Comparison of ENCODE assay signal across 19 cellular contexts in the genomic region with DNA sequence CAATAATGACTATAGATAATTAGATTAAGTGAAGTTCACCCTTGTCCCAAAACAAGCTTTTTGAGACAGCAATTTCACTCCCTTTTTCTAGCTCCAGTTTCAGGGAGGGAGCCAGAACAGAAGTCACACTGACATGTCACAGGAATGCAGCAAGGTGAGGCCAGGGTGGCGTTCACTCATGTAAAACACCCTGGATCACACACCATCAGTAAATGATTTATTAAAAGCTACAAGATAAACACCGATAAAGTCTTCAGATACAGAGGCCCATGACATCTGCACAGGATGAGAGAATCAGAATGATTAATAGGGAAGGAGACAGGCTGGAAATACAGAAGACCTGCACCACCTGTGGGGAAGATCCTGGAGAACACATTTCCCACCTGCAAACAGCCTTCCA.
DNase-seq lines count a peak whose midpoint lies in the region; ATAC-seq, FAIRE-seq and TF ChIP-seq lines count a peak whose summit lies in the region.
"Had no signal": no experiment of that assay in that cellular context is flagged by ENCODE, and none has a peak within 500 bp of the region (broad histone marks: within the 10 kb centered on the region; RNA-seq: fewer than 3 reads in every experiment).

No MANE protein-coding gene starts in this region.

- no peaks in the 10 kb centered on the region for H4K20me1 ChIP-seq in hepatocyte (ENCODE audit: insufficient read depth, poor library complexity, severe bottlenecking)

- TF ChIP-seq CTCF in hepatocyte (IDR thresholded peaks at IDR 0.05; ENCODE audit: poor library complexity): no peak
- TF ChIP-seq CTCF in right lobe of liver (IDR thresholded peaks at IDR 0.05): no peak
- TF ChIP-seq CTCF in left lung (IDR thresholded peaks at IDR 0.05): no peak

- H3K27me3 ChIP-seq in hepatocyte: no peaks in the 10 kb centered on the region
- H3K27me3 ChIP-seq in right lobe of liver: no peaks in the 10 kb centered on the region
- H3K27me3 ChIP-seq in small intestine (ENCODE audit: control insufficient read depth in 2 of 2, insufficient read depth in 2 of 2, low read length in 2 of 2): no peaks in the 10 kb centered on the region
- no peaks in the 10 kb centered on the region for H3K27me3 ChIP-seq in left lung
- H3K27me3 ChIP-seq in H7 (ENCODE audit: control insufficient read depth, insufficient read depth, low read length): no peaks in the 10 kb centered on the region; the same call in 1 of the 2 replicates

- H3K27ac ChIP-seq in hepatocyte (peak overlapping the region; percentile 88), right lobe of liver (peak overlapping the region; percentile 17 to 67 (median 35)), small intestine (ENCODE audit: low read depth in 1 of 2, low read length in 1 of 2) (no peak overlapping the region), left lung (no peak overlapping the region)
- H3K27ac ChIP-seq: 22Rv1, GM23248 had no signal

- H2AFZ ChIP-seq in hepatocyte: no peak overlapping the region
- H2AFZ ChIP-seq: GM23248 had no signal

- TF ChIP-seq POLR2A in right lobe of liver (IDR thresholded peaks at IDR 0.05): no peak

- H3K36me3 ChIP-seq in hepatocyte (replicated peaks; ENCODE audit: insufficient read depth, low read depth) (no peaks in the 10 kb centered on the region), right lobe of liver (no peaks in the 10 kb centered on the region), small intestine (ENCODE audit: control insufficient read depth in 2 of 2, insufficient read depth in 2 of 2, low read length in 2 of 2) (no peaks in the 10 kb centered on the region), left lung (no peaks in the 10 kb centered on the region), H7 (replicated peaks; ENCODE audit: control insufficient read depth, insufficient read depth, low read length) (no peaks in the 10 kb centered on the region)

- intact Hi-C loops in right lobe of liver (cut with DNase I) (no loop called here), left lung (cut with DNase I) (no loop called here)

- 68% methylated on average over 2 of the region's 2 CpGs for WGBS in hepatocyte (ENCODE audit: low lambda C conversion rate, missing lambda C conversion rate)
- WGBS in right lobe of liver (ENCODE audit: insufficient coverage, low coverage, low lambda C conversion rate, missing lambda C conversion rate): 32% methylated on average over 2 of the region's 2 CpGs
- WGBS in small intestine, 3 donors: 11 to 58% (median 38%) methylated on average over 2 of the region's 2 CpGs

- DNase-seq in DMS53 (lab: John Stamatoyannopoulos, UW): peak; percentile 4
- DNase-seq in DMS53 treated with DMSO at 0.1 percent for 48 hours (lab: John Stamatoyannopoulos, UW; ENCODE audit: unreplicated experiment): no peak
- DNase-seq in hepatocyte (ENCODE audit: low spot score): peak; percentile 58
- peak in 1 of 3 donors; percentile 51 for DNase-seq in right lobe of liver
- DNase-seq in small intestine: peak; percentile 63
- no peak for DNase-seq in NCI-H187 treated with DMSO at 0.1 percent for 48 hours (lab: John Stamatoyannopoulos, UW)
- DNase-seq in left lung: no peak
- no peak for DNase-seq in H7
- DNase-seq: GM23248, KBM-7, NCI-H1694 treated with DMSO at 0.1 percent for 48 hours, NCI-H2227 treated with DMSO at 0.1 percent for 48 hours, NCI-H524 treated with DMSO at 0.1 percent for 48 hours, RPMI8226, SHP77 treated with DMSO at 0.1 percent for 48 hours had no signal

- no peak for FAIRE-seq in small intestine (lab: Jason Lieb, UNC)
- FAIRE-seq: GM12891, GM19239 had no signal

- peak; percentile 42 to 55 (median 44) for ATAC-seq in right lobe of liver
- no peak for ATAC-seq in left lung
- ATAC-seq: HCT116 had no signal

- H3K79me2 ChIP-seq in hepatocyte: no peaks in the 10 kb centered on the region

- H3K9me3 ChIP-seq in hepatocyte (ENCODE audit: low read depth): no peaks in the 10 kb centered on the region
- H3K9me3 ChIP-seq in right lobe of liver: no peaks in the 10 kb centered on the region
- no peaks in the 10 kb centered on the region for H3K9me3 ChIP-seq in small intestine (ENCODE audit: control insufficient read depth, low read depth)
- H3K9me3 ChIP-seq in left lung: no peaks in the 10 kb centered on the region

- no peaks in the 10 kb centered on the region for H3K9me2 ChIP-seq in hepatocyte (replicated peaks; ENCODE audit: insufficient read depth)

- peak overlapping the region; percentile 54 for H3K4me2 ChIP-seq in hepatocyte

- peaks cover 21% of the 10 kb centered on the region for H3K4me1 ChIP-seq in hepatocyte (ENCODE audit: insufficient read depth)
- peaks cover 0 to 58% (median 29%) of the 10 kb centered on the region in 4 donors for H3K4me1 ChIP-seq in right lobe of liver
- H3K4me1 ChIP-seq in small intestine (ENCODE audit: control insufficient read depth in 2 of 2, insufficient read depth in 1 of 2, low read depth in 1 of 2, low read length in 1 of 2): peaks cover 0 to 2% of the 10 kb centered on the region in 2 donors
- peaks cover 0 to 5% of the 10 kb centered on the region in 2 donors for H3K4me1 ChIP-seq in left lung

- no peak overlapping the region for H3K4me3 ChIP-seq in hepatocyte
- H3K4me3 ChIP-seq in right lobe of liver: no peak overlapping the region
- no peak overlapping the region for H3K4me3 ChIP-seq in small intestine (ENCODE audit: low read depth in 1 of 2, low read length in 2 of 2)
- no peak overlapping the region for H3K4me3 ChIP-seq in left lung
- no peak overlapping the region for H3K4me3 ChIP-seq in H7 (ENCODE audit: insufficient read depth, low read depth, low read length)
- H3K4me3 ChIP-seq: GM23248 had no signal

Comparison
In these comparisons a context has a peak if more than half of its experiments do, and no peak if none do; other contexts are left out.
1. DNase-seq: peak in DMS53 (single experiment), hepatocyte (single experiment) and small intestine (single experiment); none in DMS53 treated with DMSO at 0.1 percent for 48 hours (single experiment), NCI-H187 treated with DMSO at 0.1 percent for 48 hours (single experiment), left lung (0 of 2) and H7 (single experiment).
2. H3K27ac ChIP-seq: peak in hepatocyte (single experiment) and right lobe of liver (3 of 3); none in small intestine (0 of 2) and left lung (0 of 2).